ENCODE assay signal across 16 cellular contexts in the genomic region with DNA sequence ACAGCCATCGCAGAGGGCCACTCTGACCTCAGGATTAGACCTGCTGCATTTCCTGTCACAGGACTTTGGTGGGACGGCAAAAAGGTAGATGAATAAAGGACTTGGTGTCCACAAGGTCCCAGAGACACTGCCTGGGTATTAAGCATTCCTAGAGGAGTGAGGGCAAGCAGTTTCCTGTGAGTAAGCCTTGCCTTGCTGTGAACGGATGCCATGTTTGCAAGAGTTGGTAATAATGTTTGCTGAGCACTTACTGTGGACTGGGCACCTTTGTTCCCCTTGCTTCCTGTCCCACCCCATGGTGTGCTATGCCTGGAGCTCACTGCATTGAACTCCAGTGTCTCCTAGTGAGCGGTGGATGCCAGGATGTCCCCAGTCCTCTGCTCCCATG.
DNase-seq lines count a peak whose midpoint lies in the region; ATAC-seq and TF ChIP-seq lines count a peak whose summit lies in the region.
"Had no signal": no experiment of that assay in that cellular context is flagged by ENCODE, and none has a peak within 500 bp of the region (broad histone marks: within the 10 kb centered on the region; RNA-seq: fewer than 3 reads in every experiment).

No MANE protein-coding gene starts in this region.

- H3K27ac Mint-ChIP-seq in natural killer cell treated with Interleukin-12 subunit alpha and Interleukin-12 subunit beta and Interleukin-15 and Interleukin-18, amount 100 ng/mL, for 72 hours: no peak overlapping the region

- H3K4me3 Mint-ChIP-seq in natural killer cell treated with Interleukin-12 subunit alpha and Interleukin-12 subunit beta and Interleukin-15 and Interleukin-18, amount 100 ng/mL, for 72 hours: peak overlapping the region; percentile 87

- H3K27me3 Mint-ChIP-seq in natural killer cell treated with Interleukin-12 subunit alpha and Interleukin-12 subunit beta and Interleukin-15 and Interleukin-18, amount 100 ng/mL, for 72 hours: peaks cover 4 to 7% of the 10 kb centered on the region in 2 donors

- H3K4me1 ChIP-seq in HUES64 (ENCODE audit: insufficient read depth, low read length): peaks cover 48% of the 10 kb centered on the region
- H3K4me1 ChIP-seq: gastroesophageal sphincter had no signal

- TF ChIP-seq CTCF in brain microvascular endothelial cell (IDR thresholded peaks at IDR 0.05; ENCODE audit: low read depth, low read length, missing control alignments): no peak

- in situ Hi-C loops in brain microvascular endothelial cell (cut with HindIII; ENCODE audit: low pct_ligation_motif_present, low sequenced_read_pairs): no loop called here

- 31% methylated on average over 4 of the region's 4 CpGs for WGBS in HUES64

- H3K9me3 Mint-ChIP-seq in natural killer cell treated with Interleukin-12 subunit alpha and Interleukin-12 subunit beta and Interleukin-15 and Interleukin-18, amount 100 ng/mL, for 72 hours: no peaks in the 10 kb centered on the region
- H3K9me3 Mint-ChIP-seq: activated CD4-positive, alpha-beta memory T cell treated with anti-CD3 and anti-CD28 coated beads for 36 hours had no signal

- H3K9ac ChIP-seq in HUES64 (ENCODE audit: low read depth, low read length): no peak overlapping the region

- H3K36me3 ChIP-seq in HUES64 (ENCODE audit: insufficient read depth, low read length) (no peaks in the 10 kb centered on the region), brain microvascular endothelial cell (replicated peaks) (no peaks in the 10 kb centered on the region)
- H3K36me3 ChIP-seq: gastroesophageal sphincter had no signal

- ATAC-seq in natural killer cell treated with Interleukin-12 subunit alpha and Interleukin-12 subunit beta and Interleukin-15 and Interleukin-18, amount 100 ng/mL, for 72 hours: no peak
- no peak for ATAC-seq in HG03460 (IDR thresholded peaks at IDR 0.05; ENCODE audit: unreplicated experiment)
- ATAC-seq: gastroesophageal sphincter had no signal

- H3K4me3 ChIP-seq in HUES64 (ENCODE audit: low read length) (peak overlapping the region; percentile 10), brain microvascular endothelial cell (ENCODE audit: low read depth, low read length) (no peak overlapping the region)
- H3K4me3 ChIP-seq: gastroesophageal sphincter had no signal

- H3K4me1 Mint-ChIP-seq in natural killer cell treated with Interleukin-12 subunit alpha and Interleukin-12 subunit beta and Interleukin-15 and Interleukin-18, amount 100 ng/mL, for 72 hours (ENCODE audit: low read depth in 2 of 2): peaks cover 10% of the 10 kb centered on the region in 2 donors

- H3K9me3 ChIP-seq in HUES64 (ENCODE audit: insufficient read depth, low read depth, low read length): no peaks in the 10 kb centered on the region

- DNase-seq in GM03348 (ENCODE audit: low spot score): peak; percentile 22
- DNase-seq in brain microvascular endothelial cell: peak; percentile 11
- DNase-seq in natural killer cell treated with Interleukin-12 subunit alpha and Interleukin-12 subunit beta and Interleukin-15 and Interleukin-18, amount 100 ng/mL, for 72 hours (ENCODE audit: low spot score): no peak
- DNase-seq in HUDEP-2 (lab: John Stamatoyannopoulos, UW; ENCODE audit: unreplicated experiment in 76 of 76): no peak
- DNase-seq in NCI-H510A treated with DMSO at 0.1 percent for 48 hours (lab: John Stamatoyannopoulos, UW): no peak
- DNase-seq in NCI-H187 treated with DMSO at 0.1 percent for 48 hours (lab: John Stamatoyannopoulos, UW): no peak
- DNase-seq: activated effector memory CD4-positive, alpha-beta T cell treated with Interleukin-2 at 50 U/mL for 16 hours; effector CD8-positive, alpha-beta T cell; kidney; NCI-H1105; NCI-H524 had no signal

- no peaks in the 10 kb centered on the region for H3K36me3 Mint-ChIP-seq in natural killer cell treated with Interleukin-12 subunit alpha and Interleukin-12 subunit beta and Interleukin-15 and Interleukin-18, amount 100 ng/mL, for 72 hours
- H3K36me3 Mint-ChIP-seq: activated CD4-positive, alpha-beta memory T cell treated with anti-CD3 and anti-CD28 coated beads for 36 hours had no signal

- peak overlapping the region; percentile 0; the same call in 1 of the 2 replicates for H3K27ac ChIP-seq in HUES64 (ENCODE audit: low read depth, low read length)
- H3K27ac ChIP-seq in brain microvascular endothelial cell: peak overlapping the region; percentile 39
- H3K27ac ChIP-seq: C4-2B, gastroesophageal sphincter had no signal

- H3K27me3 ChIP-seq in HUES64 (ENCODE audit: insufficient read depth, low read length): peaks cover 30% of the 10 kb centered on the region
- no peaks in the 10 kb centered on the region for H3K27me3 ChIP-seq in brain microvascular endothelial cell (replicated peaks)
- H3K27me3 ChIP-seq: gastroesophageal sphincter had no signal

Comparison
In these comparisons a context has a peak if more than half of its experiments do, and no peak if none do; other contexts are left out.
1. DNase-seq: peak in GM03348 (single experiment) and brain microvascular endothelial cell (single experiment); none in natural killer cell treated with Interleukin-12 subunit alpha and Interleukin-12 subunit beta and Interleukin-15 and Interleukin-18, amount 100 ng/mL, for 72 hours (single experiment), HUDEP-2 (0 of 76), NCI-H510A treated with DMSO at 0.1 percent for 48 hours (single experiment) and NCI-H187 treated with DMSO at 0.1 percent for 48 hours (single experiment).